8 cellular contexts compared by ENCODE assay signal in the genomic region with DNA sequence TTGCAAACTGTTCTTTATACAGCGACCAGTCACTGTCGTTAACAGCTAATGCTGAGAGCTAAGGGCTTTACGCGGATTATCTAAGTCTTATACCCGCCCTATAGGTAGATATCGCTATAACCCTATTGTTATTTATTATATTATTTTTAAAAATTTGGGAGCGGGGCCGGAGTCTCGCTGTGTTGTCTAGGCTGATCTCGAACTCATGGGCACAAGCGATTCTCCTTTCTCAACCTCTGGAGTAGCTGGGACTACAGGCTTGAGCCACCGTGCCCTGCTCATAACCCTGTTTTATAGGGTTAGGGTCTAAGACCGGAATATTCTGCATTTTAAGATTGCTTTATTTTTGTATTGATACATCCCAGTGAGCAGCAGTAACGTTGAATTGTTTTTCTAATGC. TPM values are rescaled to one million over a fixed set of nuclear protein-coding genes. Genes with fewer than 3 reads are reported as not detected.
DNase-seq lines count a peak whose midpoint lies in the region; ATAC-seq and TF ChIP-seq lines count a peak whose summit lies in the region.

No MANE protein-coding gene starts in this region.

- TF ChIP-seq POLR2A in IMR-90 (IDR thresholded peaks at IDR 0.05; ENCODE audit: low read depth, low read length): no peak

- no peak for TF ChIP-seq RAD21 in IMR-90 (IDR thresholded peaks at IDR 0.05; ENCODE audit: low read length)

- intact Hi-C loops in IMR-90 (cut with micrococcal nuclease): loop anchor here (2.0 kb wide), 1 partner anchor 48 kb away; no protein-coding TSS in a partner anchor

- ATAC-seq in IMR-90 (ENCODE audit: low read depth) (no peak), naive B cell (ENCODE audit: low read depth in 2 of 2) (no peak)

- peaks cover 29 to 48% (median 42%) of the 10 kb centered on the region in 3 donors for H3K4me1 Mint-ChIP-seq in naive B cell

- H4K20me1 ChIP-seq in IMR-90 (ENCODE audit: insufficient read depth, low read length): peaks cover 4% of the 10 kb centered on the region

- H3K9me3 Mint-ChIP-seq in naive B cell: no peaks in the 10 kb centered on the region

- H4K5ac ChIP-seq in IMR-90 (ENCODE audit: low read depth, low read length): peak overlapping the region; percentile 89

- no peak overlapping the region for H2BK20ac ChIP-seq in IMR-90 (ENCODE audit: low read depth, low read length)

- BruUV-seq in IMR-90 (replicated peaks; lab: Mats Ljungman, UMichigan): no TSS peak

- peak overlapping the region; percentile 95 for H3K9ac ChIP-seq in IMR-90 (ENCODE audit: low read depth, low read length)

- H3K36me3 ChIP-seq in IMR-90 (ENCODE audit: control insufficient read depth, insufficient read depth, low read length): peaks cover 14% of the 10 kb centered on the region

- H3K18ac ChIP-seq in IMR-90 (ENCODE audit: low read depth, low read length): no peak overlapping the region

- H3K4ac ChIP-seq in IMR-90 (ENCODE audit: low read depth, low read length): peak overlapping the region; percentile 89

- peak overlapping the region; percentile 97 for H4K8ac ChIP-seq in IMR-90 (ENCODE audit: low read depth in 2 of 2, low read length in 2 of 2)

- H2BK5ac ChIP-seq in IMR-90 (ENCODE audit: low read depth, low read length, poor library complexity, severe bottlenecking): peak overlapping the region; percentile 71

- TF ChIP-seq CTCF in AG04450 (IDR thresholded peaks at IDR 0.05; ENCODE audit: low read depth, low read length) (no peak), IMR-90 (conservative IDR thresholded peaks at IDR 0.05; ENCODE audit: low read depth, low read length) (no peak), choroid plexus epithelial cell (conservative IDR thresholded peaks at IDR 0.05; ENCODE audit: low read depth, low read length) (no peak)

- peaks cover 9% of the 10 kb centered on the region for H3K4me1 ChIP-seq in IMR-90 (ENCODE audit: control insufficient read depth, insufficient read depth, low read length)

- dilution Hi-C loops in IMR-90 (cut with HindIII; ENCODE audit: low sequenced_read_pairs, unreplicated experiment): no loop called here

- CTCF ChIA-PET in AG04450 (lab: Charles Lee): interaction anchor here (0.6 kb wide), 1 partner anchor 181 kb away, joined by 3 read pairs; no protein-coding TSS in a partner anchor
- CTCF ChIA-PET in IMR-90 (lab: Yijun Ruan, JAX): no interaction called here

- in situ Hi-C loops in IMR-90 (cut with MboI; ENCODE audit: low sequenced_read_pairs) (loop anchor here (5.0 kb wide), 1 partner anchor 49 kb away; no protein-coding TSS in a partner anchor), KBM-7 (cut with MboI; ENCODE audit: low pct_unique_long_range_greater_than_20kb, low sequenced_read_pairs) (no loop called here)

- no peaks in the 10 kb centered on the region for H3K36me3 Mint-ChIP-seq in naive B cell

- H2AK9ac ChIP-seq in IMR-90 (replicated peaks; ENCODE audit: low read depth, low read length, poor library complexity): peak overlapping the region; percentile 96

- peak overlapping the region; percentile 89 to 98 (median 96) for H3K27ac Mint-ChIP-seq in naive B cell

- H3K4me3 Mint-ChIP-seq in naive B cell: peak overlapping the region; percentile 96 to 99 (median 98)

- H3K27me3 Mint-ChIP-seq in naive B cell: no peaks in the 10 kb centered on the region

- peak overlapping the region; percentile 90 for H3K56ac ChIP-seq in IMR-90 (ENCODE audit: extremely low read depth, insufficient read depth, low read length)

- peak overlapping the region; percentile 95 for H3K4me2 ChIP-seq in IMR-90 (ENCODE audit: low read depth, low read length)

- H3K27me3 ChIP-seq in AG04450 (ENCODE audit: control insufficient read depth, insufficient read depth, low read length) (no peaks in the 10 kb centered on the region), IMR-90 (ENCODE audit: control insufficient read depth, insufficient read depth, low read length) (no peaks in the 10 kb centered on the region)

- no peak for DNase-seq in AG04450 (ENCODE audit: low read depth, low spot score)
- no peak for DNase-seq in IMR-90
- no peak for DNase-seq in choroid plexus epithelial cell (ENCODE audit: low read depth)
- DNase-seq in naive B cell: no peak
- no peak for DNase-seq in anterior cingulate cortex (lab: John Stamatoyannopoulos, UW)
- DNase-seq in RKO (ENCODE audit: low spot score): no peak
- no peak for DNase-seq in activated effector memory CD4-positive, alpha-beta T cell treated with Interleukin-2 at 50 U/mL for 16 hours
- no peak for DNase-seq in KBM-7

- H2AFZ ChIP-seq in IMR-90 (replicated peaks; ENCODE audit: low read length, poor library complexity): peak overlapping the region; percentile 100

- peak overlapping the region; percentile 84 for H4K91ac ChIP-seq in IMR-90 (ENCODE audit: insufficient read depth, low read depth, low read length)

- H3K23ac ChIP-seq in IMR-90 (ENCODE audit: low read depth, low read length): peak overlapping the region; percentile 91

- no peak overlapping the region for H2BK120ac ChIP-seq in IMR-90 (ENCODE audit: low read depth, low read length)

- H3K9me1 ChIP-seq in IMR-90 (ENCODE audit: insufficient read depth, low read length): peaks cover 14% of the 10 kb centered on the region; the same call in 1 of the 2 replicates

- no peak overlapping the region for H2BK15ac ChIP-seq in IMR-90 (ENCODE audit: low read depth, low read length)

- peaks cover 46 to 76% of the 10 kb centered on the region in 2 experiments for H3K79me1 ChIP-seq in IMR-90 (ENCODE audit: low read depth in 1 of 2, low read length in 2 of 2)

- peak overlapping the region; percentile 97 for H3K4me3 ChIP-seq in AG04450 (ENCODE audit: low read depth, low read length)
- peak overlapping the region; percentile 69 for H3K4me3 ChIP-seq in IMR-90 (ENCODE audit: insufficient read depth, low read depth, low read length)
- H3K4me3 ChIP-seq in choroid plexus epithelial cell (ENCODE audit: low read depth, low read length): peak overlapping the region; percentile 99

- peak overlapping the region; percentile 92 for H2AK5ac ChIP-seq in IMR-90 (ENCODE audit: low read depth, low read length)

- H3K14ac ChIP-seq in IMR-90 (replicated peaks; ENCODE audit: low read depth, low read length): peak overlapping the region; percentile 87

- H3K9me3 ChIP-seq in AG04450 (ENCODE audit: control insufficient read depth, insufficient read depth, low read length): peaks cover 16% of the 10 kb centered on the region
- H3K9me3 ChIP-seq in IMR-90 (ENCODE audit: control insufficient read depth, insufficient read depth, low read length): peaks cover 2% of the 10 kb centered on the region; the same call in 1 of the 2 replicates

- H3K27ac ChIP-seq in AG04450 (ENCODE audit: low read depth, low read length) (peak overlapping the region; percentile 52), IMR-90 (ENCODE audit: insufficient read depth, low read length) (peak overlapping the region; percentile 78)

- POLR2A ChIA-PET in AG04450 (lab: Yijun Ruan, JAX): interaction anchor here (0.5 to 1.5 kb wide), 6 partner anchors 8 to 51 kb away, joined by 3 to 6 read pairs (median 4); no protein-coding TSS in a partner anchor
- POLR2A ChIA-PET in IMR-90 (lab: Charles Lee; ENCODE audit: unreplicated experiment): interaction anchor here (0.7 kb wide), 1 partner anchor 49 kb away, joined by 12 read pairs; no protein-coding TSS in a partner anchor

- no CpG with 5 or more reads among the region's 14 CpGs for WGBS in IMR-90 (ENCODE audit: extremely low coverage in 2 of 2, insufficient read length in 1 of 2), 2 experiments

TF ChIP-seq in IMR-90, 13 proteins besides CTCF, POLR2A, EP300 and RAD21 (continues in another document):
- TF ChIP-seq SMC3 (IDR thresholded peaks at IDR 0.05; ENCODE audit: low read depth, low read length) (no peak), FOS (IDR thresholded peaks at IDR 0.05; ENCODE audit: low read depth, low read length) (no peak), NFE2L2 (IDR thresholded peaks at IDR 0.05; ENCODE audit: low read depth, low read length) (no peak), CEBPB (IDR thresholded peaks at IDR 0.05; ENCODE audit: low read depth, low read length) (no peak), MAFK (IDR thresholded peaks at IDR 0.05; ENCODE audit: low read depth, low read length) (no peak), RCOR1 (IDR thresholded peaks at IDR 0.05; ENCODE audit: insufficient replicate concordance, low read length) (no peak)

RNA-seq across cellular contexts. Expression of gene DEF8, which starts 24.7 kb away (rescaled TPM):
- polyA plus RNA-seq in AG04450 (2011; rRNA removed) (77.1 and 96.4 TPM in 2 replicates), IMR-90 (2012; rRNA removed) (141 and 160 TPM in 2 replicates), naive B cell (ENCODE audit: low read depth in 6 of 6) (100 to 1,000 TPM in 4 of 6 donors, 10 to 100 TPM in 2; 66.9 to 126 (median 105) TPM)
- 41.0 and 47.8 TPM in 2 replicates for polyA minus RNA-seq in AG04450 (2011; rRNA and poly(A)+ RNA removed)
- 129 and 134 TPM in 2 replicates for total RNA-seq in IMR-90 (2012; rRNA removed)
- polyA plus RNA-seq in IMR-90 (2012; cell fraction: cytosol; rRNA removed): 177 and 213 TPM in 2 replicates
- polyA plus RNA-seq in IMR-90 (2012; cell fraction: nucleus; rRNA removed; ENCODE audit: low replicate concordance): 286 and 445 TPM in 2 replicates

RNA-seq across cellular contexts. Expression of gene DBNDD1, which starts 46.0 kb away (rescaled TPM):
- polyA plus RNA-seq in AG04450 (2011; rRNA removed): 9.2 and 12.5 TPM in 2 replicates
- polyA minus RNA-seq in AG04450 (2011; rRNA and poly(A)+ RNA removed): 5.8 and 7.2 TPM in 2 replicates
- 3.1 and 3.4 TPM in 2 replicates for total RNA-seq in IMR-90 (2012; rRNA removed)
- polyA plus RNA-seq in IMR-90 (2012; rRNA removed): 23.0 and 26.2 TPM in 2 replicates
- 14.9 and 31.6 TPM in 2 replicates for polyA plus RNA-seq in IMR-90 (2012; cell fraction: cytosol; rRNA removed)
- 11.1 and 18.7 TPM in 2 replicates for polyA plus RNA-seq in IMR-90 (2012; cell fraction: nucleus; rRNA removed; ENCODE audit: low replicate concordance)
- 100 to 1,000 TPM in 2 of 6 donors, 10 to 100 TPM in 4; 48.9 to 149 (median 68.5) TPM for polyA plus RNA-seq in naive B cell (ENCODE audit: low read depth in 6 of 6)

RNA-seq across cellular contexts. Expression of gene TUBB3, which starts 50.1 kb away (rescaled TPM):
- 129 and 173 TPM in 2 replicates for polyA plus RNA-seq in AG04450 (2011; rRNA removed)
- polyA minus RNA-seq in AG04450 (2011; rRNA and poly(A)+ RNA removed): 148 and 235 TPM in 2 replicates
- 311 and 337 TPM in 2 replicates for total RNA-seq in IMR-90 (2012; rRNA removed)
- 410 and 428 TPM in 2 replicates for polyA plus RNA-seq in IMR-90 (2012; rRNA removed)
- polyA plus RNA-seq in IMR-90 (2012; cell fraction: cytosol; rRNA removed): 269 and 452 TPM in 2 replicates
- 172 and 406 TPM in 2 replicates for polyA plus RNA-seq in IMR-90 (2012; cell fraction: nucleus; rRNA removed; ENCODE audit: low replicate concordance)
- 10 to 100 TPM in 1 of 6 donors, 1 to 10 TPM in 4, under 1 TPM in 1; 0.99 to 12.2 (median 5.0) TPM for polyA plus RNA-seq in naive B cell (ENCODE audit: low read depth in 6 of 6)

RNA-seq across cellular contexts. Expression of gene MC1R, which starts 54.6 kb away (rescaled TPM):
- polyA plus RNA-seq in AG04450 (2011; rRNA removed) (3.9 and 4.8 TPM in 2 replicates), IMR-90 (2012; rRNA removed) (9.5 TPM in 2 replicates), naive B cell (ENCODE audit: low read depth in 6 of 6) (under 1 TPM in 5 of 6 donors, not detected in 1; 0.12 to 0.62 (median 0.48) TPM)
- polyA minus RNA-seq in AG04450 (2011; rRNA and poly(A)+ RNA removed): 3.9 and 4.7 TPM in 2 replicates
- 3.8 and 4.4 TPM in 2 replicates for total RNA-seq in IMR-90 (2012; rRNA removed)
- 3.3 and 6.2 TPM in 2 replicates for polyA plus RNA-seq in IMR-90 (2012; cell fraction: cytosol; rRNA removed)
- polyA plus RNA-seq in IMR-90 (2012; cell fraction: nucleus; rRNA removed; ENCODE audit: low replicate concordance): 49.5 and 79.2 TPM in 2 replicates
